19 cellular contexts compared by ENCODE assay signal in the genomic region with DNA sequence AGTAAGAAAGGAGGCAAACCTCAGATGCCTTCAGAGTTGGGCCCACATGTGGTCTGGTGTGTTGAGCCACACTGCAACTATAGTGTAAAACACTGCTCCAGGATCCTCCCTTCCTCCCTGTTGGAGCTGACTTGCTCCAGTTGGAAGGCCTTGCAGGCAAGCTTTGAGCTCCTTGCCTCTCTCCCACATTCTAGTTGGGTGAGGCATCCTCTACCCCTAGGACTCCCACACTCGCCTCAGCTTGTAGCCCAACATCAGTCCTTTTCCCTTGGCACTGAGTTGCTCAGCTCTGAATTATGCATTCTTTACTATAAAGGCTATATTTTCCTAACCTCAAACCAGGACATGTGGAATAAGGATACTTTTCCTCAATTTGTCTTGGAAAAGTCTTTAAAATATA.
"Had no signal": no experiment of that assay in that cellular context is flagged by ENCODE, and none has a peak within 500 bp of the region (broad histone marks: within the 10 kb centered on the region; RNA-seq: fewer than 3 reads in every experiment).

No MANE protein-coding gene starts in this region.

- FAIRE-seq: TTC549 had no signal

- DNase-seq: activated CD4-positive, alpha-beta T cell treated with anti-CD3 and anti-CD28 coated beads for 4 hours; activated CD4-positive, alpha-beta T cell treated with anti-CD3 and anti-CD28 coated beads, Interleukin-2, amount 50 U/mL, for 4 hours; activated CD8-positive, alpha-beta memory T cell treated with anti-CD3 and anti-CD28 coated beads for 24 hours; activated effector memory CD4-positive, alpha-beta T cell treated with Interleukin-2 at 50 U/mL for 16 hours; activated naive CD4-positive, alpha-beta T cell treated with Interleukin-2 at 50 U/mL for 16 hours; dorsolateral prefrontal cortex; effector memory CD4-positive, alpha-beta T cell; erythroblast; gastrocnemius medialis; glutamatergic neuron; islet precursor cell; left ventricle myocardium inferior; sigmoid colon; stimulated activated CD4-positive, alpha-beta T cell treated with anti-CD3 and anti-CD28 coated beads, Interleukin-15, amount 100 ng/mL, for 24 hours; stimulated activated CD4-positive, alpha-beta T cell treated with anti-CD3 and anti-CD28 coated beads, Interleukin-2, amount 100 ng/mL, for 24 hours; stimulated activated naive B cell treated with anti-CD40 and anti-IgM and Interleukin-4, amounts not matched to agents 10 μg/mL and 1 μg/mL and 100 μg/mL, for 72 hours; stomach; T-helper 9 cell had no signal
